In genomic region chr20:59191756-59192532, GRCh38 we compare ENCODE assay signal across 18 cellular contexts. TPM values are rescaled to one million over a fixed set of nuclear protein-coding genes. Genes with fewer than 3 reads are reported as not detected.
DNase-seq lines count a peak whose midpoint lies in the region; ATAC-seq, FAIRE-seq and TF ChIP-seq lines count a peak whose summit lies in the region.
"Had no signal": no experiment of that assay in that cellular context is flagged by ENCODE, and none has a peak within 500 bp of the region (broad histone marks: within the 10 kb centered on the region; RNA-seq: fewer than 3 reads in every experiment).

No MANE protein-coding gene starts in this region.

- CTCF ChIA-PET in mammary epithelial cell (lab: Charles Lee; ENCODE audit: low non-redundant PET): no interaction called here

- H3K4ac ChIP-seq in neuronal stem cell (ENCODE audit: low read length): no peak overlapping the region

- no peak overlapping the region for H3K18ac ChIP-seq in neuronal stem cell (ENCODE audit: low read length)

- intact Hi-C loops in Right ventricle myocardium inferior (cut with DNase I): no loop called here
- intact Hi-C loops in mammary epithelial cell (cut with micrococcal nuclease): no loop called here

- ATAC-seq in Right ventricle myocardium inferior (no peak), T-helper 17 cell (no peak)

- H3K79me1 ChIP-seq in neuronal stem cell (ENCODE audit: low read depth, low read length): peaks cover 2% of the 10 kb centered on the region

- no peaks in the 10 kb centered on the region for H3K79me2 ChIP-seq in mammary epithelial cell (ENCODE audit: insufficient read depth, low read length)

- no peaks in the 10 kb centered on the region for H3K27me3 ChIP-seq in right atrium auricular region
- H3K27me3 ChIP-seq in neuronal stem cell (ENCODE audit: control insufficient read depth in 3 of 3, insufficient read depth in 3 of 3, low read depth in 1 of 3, low read length in 3 of 3): no peaks in the 10 kb centered on the region
- H3K27me3 ChIP-seq in mammary epithelial cell (ENCODE audit: insufficient read depth, low read length): no peaks in the 10 kb centered on the region

- H2BK120ac ChIP-seq in neuronal stem cell (ENCODE audit: low read depth, low read length): peak overlapping the region; percentile 51

- peak; percentile 42 for FAIRE-seq in urothelium cell line (lab: Jason Lieb, UNC)

- WGBS in neuronal stem cell (ENCODE audit: extremely low coverage in 2 of 2, insufficient read length in 2 of 2, insufficient replicate concordance in 1 of 2), 2 donors: no CpG with 5 or more reads among the region's 66 CpGs
- 83% methylated on average over 2 of the region's 66 CpGs for WGBS in mammary epithelial cell (ENCODE audit: low coverage, missing lambda C conversion rate)

- H2AFZ ChIP-seq in neuronal stem cell (ENCODE audit: low read length): no peak overlapping the region
- H2AFZ ChIP-seq in mammary epithelial cell (ENCODE audit: low read depth, low read length): no peak overlapping the region

- H3K23ac ChIP-seq in neuronal stem cell (ENCODE audit: low read depth, low read length, poor library complexity): no peak overlapping the region

- H4K8ac ChIP-seq in neuronal stem cell (ENCODE audit: low read depth, low read length): no peak overlapping the region

- H3K27ac Mint-ChIP-seq in T-helper 17 cell: peak overlapping the region; percentile 39
- H3K27ac Mint-ChIP-seq in activated naive CD8-positive, alpha-beta T cell treated with anti-CD3 and anti-CD28 coated beads for 36 hours: no peak overlapping the region
- H3K27ac Mint-ChIP-seq: CD4-positive, alpha-beta T cell; H9 had no signal

- no peaks in the 10 kb centered on the region for H4K20me1 ChIP-seq in mammary epithelial cell (ENCODE audit: insufficient read depth, low read length)

- no peaks in the 10 kb centered on the region for H3K4me1 ChIP-seq in right atrium auricular region
- peaks cover 0 to 1% of the 10 kb centered on the region in 2 donors for H3K4me1 ChIP-seq in neuronal stem cell (ENCODE audit: control insufficient read depth in 2 of 2, insufficient read depth in 1 of 2, low read depth in 1 of 2, low read length in 2 of 2)
- H3K4me1 ChIP-seq in mammary epithelial cell (ENCODE audit: insufficient read depth, low read length): no peaks in the 10 kb centered on the region

- H4K91ac ChIP-seq in neuronal stem cell (ENCODE audit: low read depth, low read length, poor library complexity): no peak overlapping the region

- no peaks in the 10 kb centered on the region for H3K9me3 Mint-ChIP-seq in activated naive CD8-positive, alpha-beta T cell treated with anti-CD3 and anti-CD28 coated beads for 36 hours
- H3K9me3 Mint-ChIP-seq: CD4-positive, alpha-beta T cell; H9 had no signal

- TF ChIP-seq CTCF in right atrium auricular region (IDR thresholded peaks at IDR 0.05) (no peak), mammary epithelial cell (conservative IDR thresholded peaks at IDR 0.05 in 1 of 2, IDR thresholded peaks at IDR 0.05 in 1 of 2; ENCODE audit: extremely low read depth in 1 of 2, insufficient read depth in 1 of 2, low read depth in 1 of 2, low read length in 2 of 2) (no peak)

- H3K4me3 Mint-ChIP-seq in T-helper 17 cell: no peak overlapping the region
- no peak overlapping the region for H3K4me3 Mint-ChIP-seq in activated naive CD8-positive, alpha-beta T cell treated with anti-CD3 and anti-CD28 coated beads for 36 hours
- H3K4me3 Mint-ChIP-seq: CD4-positive, alpha-beta T cell; H9 had no signal

- H3K9ac ChIP-seq in neuronal stem cell (ENCODE audit: low read depth, low read length, poor library complexity) (no peak overlapping the region), mammary epithelial cell (ENCODE audit: insufficient read depth, low read length) (no peak overlapping the region)

- H3K4me2 ChIP-seq in neuronal stem cell (ENCODE audit: insufficient read depth, low read length, poor library complexity, severe bottlenecking): no peak overlapping the region
- H3K4me2 ChIP-seq in mammary epithelial cell (ENCODE audit: insufficient read depth, low read depth, low read length): no peak overlapping the region

- H2BK12ac ChIP-seq in neuronal stem cell (ENCODE audit: low read length): peak overlapping the region; percentile 67

- peak overlapping the region; percentile 85 for H2AK5ac ChIP-seq in neuronal stem cell (ENCODE audit: low read depth, low read length)

- in situ Hi-C loops in mammary epithelial cell (cut with MboI; ENCODE audit: low sequenced_read_pairs in 2 of 2): no loop called here

- no TSS peak for BruUV-seq in mammary epithelial cell (replicated peaks; lab: Mats Ljungman, UMichigan)

- no peaks in the 10 kb centered on the region for H3K36me3 ChIP-seq in right atrium auricular region
- H3K36me3 ChIP-seq in neuronal stem cell (replicated peaks in 1 of 2; ENCODE audit: control insufficient read depth in 2 of 2, insufficient read depth in 2 of 2, low read length in 2 of 2): no peaks in the 10 kb centered on the region
- no peaks in the 10 kb centered on the region for H3K36me3 ChIP-seq in mammary epithelial cell (ENCODE audit: insufficient read depth, low read length)

- peaks cover 4% of the 10 kb centered on the region for H3K4me1 Mint-ChIP-seq in T-helper 17 cell
- H3K4me1 Mint-ChIP-seq in activated naive CD8-positive, alpha-beta T cell treated with anti-CD3 and anti-CD28 coated beads for 36 hours: peaks cover 1% of the 10 kb centered on the region
- H3K4me1 Mint-ChIP-seq: H9 had no signal

- dilution Hi-C loops in mammary epithelial cell (cut with HindIII; ENCODE audit: low sequenced_read_pairs): no loop called here

- H3K27ac ChIP-seq in right atrium auricular region (no peak overlapping the region), neuronal stem cell (replicated peaks; ENCODE audit: low read length) (no peak overlapping the region), mammary epithelial cell (ENCODE audit: insufficient read depth, low read depth, low read length) (no peak overlapping the region)

- peak overlapping the region; percentile 69 for H2BK15ac ChIP-seq in neuronal stem cell (ENCODE audit: low read length)

- H3K14ac ChIP-seq in neuronal stem cell (ENCODE audit: low read length): no peak overlapping the region

- H3K27me3 Mint-ChIP-seq in T-helper 17 cell: no peaks in the 10 kb centered on the region
- no peaks in the 10 kb centered on the region for H3K27me3 Mint-ChIP-seq in activated naive CD8-positive, alpha-beta T cell treated with anti-CD3 and anti-CD28 coated beads for 36 hours
- H3K27me3 Mint-ChIP-seq: CD4-positive, alpha-beta T cell had no signal

- peaks cover 4% of the 10 kb centered on the region for H3K36me3 Mint-ChIP-seq in T-helper 17 cell (ENCODE audit: low read depth)
- H3K36me3 Mint-ChIP-seq in activated naive CD8-positive, alpha-beta T cell treated with anti-CD3 and anti-CD28 coated beads for 36 hours: no peaks in the 10 kb centered on the region

- no peaks in the 10 kb centered on the region for H3K9me3 ChIP-seq in right atrium auricular region
- no peaks in the 10 kb centered on the region for H3K9me3 ChIP-seq in T-helper 17 cell (ENCODE audit: control insufficient read depth, low read length, poor library complexity, severe bottlenecking)
- peaks cover 0 to 1% of the 10 kb centered on the region in 2 donors for H3K9me3 ChIP-seq in neuronal stem cell (replicated peaks in 1 of 2; ENCODE audit: control insufficient read depth in 2 of 2, insufficient read depth in 1 of 2, low read depth in 1 of 2, low read length in 2 of 2)
- no peaks in the 10 kb centered on the region for H3K9me3 ChIP-seq in mammary epithelial cell (replicated peaks; ENCODE audit: insufficient read depth, low read length)

- H3K4me3 ChIP-seq in right atrium auricular region (no peak overlapping the region), neuronal stem cell (ENCODE audit: low read length in 2 of 2) (no peak overlapping the region), mammary epithelial cell (replicated peaks in 1 of 3; ENCODE audit: insufficient read depth in 1 of 3, low read depth in 2 of 3, low read length in 3 of 3) (no peak overlapping the region)

- no peak overlapping the region for H2BK5ac ChIP-seq in neuronal stem cell (ENCODE audit: low read length)

- peak; percentile 13 for DNase-seq in right atrium auricular region (ENCODE audit: low spot score)
- DNase-seq in Right ventricle myocardium inferior (ENCODE audit: missing footprints): no peak
- no peak for DNase-seq in T-helper 17 cell
- no peak for DNase-seq in neuronal stem cell (ENCODE audit: low spot score)
- peak; percentile 30 for DNase-seq in urothelium cell line (ENCODE audit: low spot score)
- no peak for DNase-seq in activated naive CD8-positive, alpha-beta T cell treated with anti-CD3 and anti-CD28 coated beads for 36 hours
- no peak for DNase-seq in mammary epithelial cell
- no peak for DNase-seq in amniotic stem cell (lab: John Stamatoyannopoulos, UW)
- DNase-seq: ACHN; C1 segment of cervical spinal cord; Calu3; CD4-positive, alpha-beta T cell; DMS 273 treated with DMSO at 0.1 percent for 48 hours; GOT3; H9 had no signal

RNA-seq across cellular contexts. Expression of gene ZNF831, which starts 28.3 kb away (rescaled TPM):
- total RNA-seq in right atrium auricular region (under 1 TPM; 0.19 to 0.47 TPM), Right ventricle myocardium inferior (0.11 TPM), T-helper 17 cell (10 to 100 TPM; 37.8 to 42.0 TPM), mammary epithelial cell (not detected)
- polyA plus RNA-seq in neuronal stem cell (2013, experiment 1 of 2): not detected
- not detected for polyA plus RNA-seq in neuronal stem cell (2013, experiment 2 of 2)
- 1 to 10 TPM; 6.5 to 6.9 TPM for total RNA-seq in activated naive CD8-positive, alpha-beta T cell treated with anti-CD3 and anti-CD28 coated beads for 36 hours
- not detected for polyA plus RNA-seq in mammary epithelial cell
- 0.05 TPM for polyA minus RNA-seq in mammary epithelial cell
- total RNA-seq: A172, Calu3, Daoy, H9, HT-29 had no signal

Comparison
In these comparisons a context has a peak if more than half of its experiments do, and no peak if none do; other contexts are left out.
1. DNase-seq: peak in right atrium auricular region (single experiment) and urothelium cell line (single experiment); none in Right ventricle myocardium inferior (single experiment), T-helper 17 cell (0 of 3), neuronal stem cell (single experiment), activated naive CD8-positive, alpha-beta T cell treated with anti-CD3 and anti-CD28 coated beads for 36 hours (single experiment), mammary epithelial cell (single experiment) and amniotic stem cell (single experiment).
2. RNA of gene ZNF831, which starts 28.3 kb away (total RNA-seq): 37.8 to 42.0 TPM in T-helper 17 cell; 6.5 to 6.9 TPM in activated naive CD8-positive, alpha-beta T cell treated with anti-CD3 and anti-CD28 coated beads for 36 hours, 0.19 to 0.47 TPM in right atrium auricular region, 0.11 TPM in Right ventricle myocardium inferior (single experiment) and not detected in mammary epithelial cell; every median in the first group is over 4 times any median in the second.